In the genomic region with DNA sequence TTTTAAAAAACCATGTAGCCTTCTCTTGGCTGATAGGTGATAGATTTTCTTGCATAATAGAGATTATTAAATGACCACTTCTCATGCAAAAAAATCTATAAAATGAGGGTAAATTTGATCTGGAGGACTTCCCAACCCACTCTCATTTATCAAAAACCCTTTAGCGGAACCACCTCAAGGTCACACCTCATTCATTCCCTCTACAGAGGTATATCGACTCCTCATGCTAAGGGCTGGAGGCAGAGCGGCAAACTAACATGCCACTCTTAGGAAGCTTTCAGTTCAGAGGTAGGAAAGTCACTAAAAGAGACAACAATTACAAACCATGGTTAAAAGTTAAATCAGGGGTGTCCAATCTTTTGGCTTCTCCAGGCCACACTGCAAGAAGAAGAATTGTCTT, we compare ENCODE assay signal across 29 cellular contexts.
"Had no signal": no experiment of that assay in that cellular context is flagged by ENCODE, and none has a peak within 500 bp of the region (broad histone marks: within the 10 kb centered on the region; RNA-seq: fewer than 3 reads in every experiment).

No MANE protein-coding gene starts in this region.

- H3K4me3 ChIP-seq: MG63, Peyer's patch, SJSA1 had no signal

- H3K9ac ChIP-seq: KMS-11, SK-N-SH had no signal

- H3K27ac ChIP-seq: KMS-11, Peyer's patch, SJSA1 had no signal

- H3K36me3 ChIP-seq: MG63, Peyer's patch, SJSA1 had no signal

- H3K4me2 ChIP-seq: KMS-11, SK-N-SH had no signal

- H3K27me3 ChIP-seq: MG63, Peyer's patch, SJSA1 had no signal

- H3K9me3 ChIP-seq: MG63, Peyer's patch, SJSA1, SK-N-SH had no signal

- DNase-seq: Karpas-422, MG63, NCI-H1048, NCI-H1092 treated with DMSO at 0.1 percent for 48 hours, NCI-H1105 treated with DMSO at 0.1 percent for 48 hours, NCI-H1436, NCI-H146, NCI-H1694, NCI-H187, NCI-H1930, NCI-H2029 treated with DMSO at 0.1 percent for 48 hours, NCI-H2081 treated with DMSO at 0.1 percent for 48 hours, NCI-H2107, NCI-H2171, NCI-H226, NCI-H446 treated with DMSO at 0.1 percent for 48 hours, NCI-H510A, NCI-H524, NCI-H526, NCI-H69, NCI-H748 treated with DMSO at 0.1 percent for 48 hours, Peyer's patch, Right ventricle myocardium superior, RPMI8226, SHP77 treated with DMSO at 0.1 percent for 48 hours, SK-N-SH, SW 1271 had no signal

- H3K4me1 ChIP-seq: Peyer's patch, SJSA1 had no signal
